In genomic region chr19:36378625-36379509, GRCh38 we compare ENCODE assay signal across 1 cellular context.
TF ChIP-seq lines count a peak whose summit lies in the region.

Gene ZFP14 (minus strand): TSS chr19:36379201. CDS start chr19:36367892, 11,309 bp downstream.

TF ChIP-seq in HEK293, 187 proteins besides CTCF, POLR2A, EP300 and RAD21 (continued from another document):
- TF ChIP-seq ZNF2 (tag by site-specific recombination; IDR thresholded peaks at IDR 0.05) (peak; percentile 96), ZNF768 (tag by site-specific recombination; IDR thresholded peaks at IDR 0.05) (no peak; the same call in 1 of the 2 replicates), BCL11B (tag by site-specific recombination; IDR thresholded peaks at IDR 0.05; ENCODE audit: low read depth) (no peak; the same call in 1 of the 2 replicates), PRDM1 (tag by site-specific recombination; IDR thresholded peaks at IDR 0.05) (peak; percentile 19; the same call in 1 of the 2 replicates), ZBTB26 (tag by site-specific recombination; optimal IDR thresholded peaks at IDR 0.05) (peak; percentile 95), MEIS1 (CRISPR knock-in tag; IDR thresholded peaks at IDR 0.05; ENCODE audit: borderline replicate concordance) (no peak), ZSCAN30 (tag by site-specific recombination; IDR thresholded peaks at IDR 0.05) (peak; percentile 97), WT1 (tag by site-specific recombination; IDR thresholded peaks at IDR 0.05) (0 out of 2 replicates have a peak, but pooled peaks have one; percentile 9), ZNF146 (tag by site-specific recombination; IDR thresholded peaks at IDR 0.05) (0 out of 2 replicates have a peak, but pooled peaks have one; percentile 0), YY1 (tag by site-specific recombination; IDR thresholded peaks at IDR 0.05) (peak; percentile 65), ZNF777 (tag by site-specific recombination; IDR thresholded peaks at IDR 0.05; ENCODE audit: borderline replicate concordance) (peak; percentile 95), ZFP41 (tag by site-specific recombination; IDR thresholded peaks at IDR 0.05; ENCODE audit: borderline replicate concordance) (no peak), ZNF214 (tag by site-specific recombination; IDR thresholded peaks at IDR 0.05; ENCODE audit: borderline replicate concordance) (no peak), ZNF404 (tag by site-specific recombination; IDR thresholded peaks at IDR 0.05) (no peak), ZNF585B (tag by site-specific recombination; IDR thresholded peaks at IDR 0.05) (no peak), ZNF707 (tag by site-specific recombination; IDR thresholded peaks at IDR 0.05) (no peak), INSM2 (tag by site-specific recombination; IDR thresholded peaks at IDR 0.05) (peak; percentile 32; the same call in 1 of the 2 replicates), ZNF341 (tag by site-specific recombination; IDR thresholded peaks at IDR 0.05; ENCODE audit: low read depth) (peak; percentile 94), ZNF37A (tag by site-specific recombination; IDR thresholded peaks at IDR 0.05) (0 out of 2 replicates have a peak, but pooled peaks have one; percentile 12), EGR2 (tag by site-specific recombination; IDR thresholded peaks at IDR 0.05; ENCODE audit: low read depth) (peak; percentile 97)
